Comparison of ENCODE assay signal across 22 cellular contexts in the genomic region with DNA sequence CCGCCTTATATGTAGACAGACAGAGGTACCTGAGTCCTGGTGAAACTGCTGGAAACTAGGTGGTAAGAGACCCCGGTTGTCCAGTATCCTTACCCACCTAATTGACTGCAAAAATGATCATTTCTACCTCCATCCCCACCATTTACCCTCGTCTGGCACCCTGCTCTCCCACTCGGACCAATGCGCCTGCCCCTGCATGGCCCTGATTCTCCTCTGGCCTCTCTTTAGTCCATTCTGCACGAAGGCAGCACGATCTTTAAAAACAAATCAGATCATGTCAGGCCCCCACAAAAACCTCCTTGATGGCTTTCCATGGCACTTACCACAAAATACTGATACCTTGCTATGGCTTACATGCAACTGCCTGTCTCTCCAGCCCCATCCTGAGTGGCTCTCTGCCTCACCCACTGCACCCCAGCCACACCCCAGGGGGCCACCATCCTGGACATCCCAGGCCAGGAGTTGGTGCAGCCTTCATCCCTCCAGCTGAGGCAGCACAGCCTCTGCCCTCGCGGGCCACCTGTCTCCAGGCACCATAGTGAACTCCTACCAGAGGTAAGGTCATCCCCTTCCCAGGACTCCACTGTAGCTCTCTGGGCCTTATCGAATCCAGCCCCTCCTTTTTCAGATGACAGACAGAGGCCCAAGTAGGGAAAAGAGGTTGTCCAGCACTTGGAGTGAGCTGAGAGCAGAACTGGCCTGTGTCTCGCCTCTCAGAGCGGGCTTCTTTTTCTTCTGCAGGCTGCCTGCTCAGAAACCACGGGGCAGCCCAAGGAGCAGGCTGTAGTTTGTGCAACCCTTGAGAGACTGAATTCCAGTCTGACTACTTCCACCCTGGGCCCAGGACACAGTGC. TPM values are rescaled to one million over a fixed set of nuclear protein-coding genes. Genes with fewer than 3 reads are reported as not detected.
DNase-seq lines count a peak whose midpoint lies in the region; ATAC-seq and TF ChIP-seq lines count a peak whose summit lies in the region.
"Had no signal": no experiment of that assay in that cellular context is flagged by ENCODE, and none has a peak within 500 bp of the region (broad histone marks: within the 10 kb centered on the region; RNA-seq: fewer than 3 reads in every experiment).

No MANE protein-coding gene starts in this region.

- DNase-seq in adrenal gland (peak in 5 of 7 donors; percentile 10 to 43 (median 19)), left lobe of liver (ENCODE audit: low spot score) (peak; percentile 18), osteoblast (ENCODE audit: insufficient read length, low spot score, missing footprints) (peak; percentile 60), upper lobe of right lung (peak; percentile 63), RWPE1 (ENCODE audit: low spot score) (no peak), NCI-H69 (lab: John Stamatoyannopoulos, UW) (no peak)
- no peak for DNase-seq in naive thymus-derived CD4-positive, alpha-beta T cell
- DNase-seq: activated CD4-positive, alpha-beta T cell treated with anti-CD3 and anti-CD28 coated beads for 36 hours; activated naive CD8-positive, alpha-beta T cell treated with anti-CD3 and anti-CD28 coated beads for 36 hours; brain microvascular endothelial cell; heart left ventricle; Kasumi-1; left ventricle myocardium superior; NCI-H1092 treated with DMSO at 0.1 percent for 48 hours; SW 1271 had no signal

- H3K27ac Mint-ChIP-seq in naive thymus-derived CD4-positive, alpha-beta T cell: no peak overlapping the region
- H3K27ac Mint-ChIP-seq: activated CD4-positive, alpha-beta T cell treated with anti-CD3 and anti-CD28 coated beads for 36 hours; activated naive CD8-positive, alpha-beta T cell treated with anti-CD3 and anti-CD28 coated beads for 36 hours had no signal

- no peaks in the 10 kb centered on the region for H3K4me1 Mint-ChIP-seq in naive thymus-derived CD4-positive, alpha-beta T cell
- H3K4me1 Mint-ChIP-seq: activated CD4-positive, alpha-beta T cell treated with anti-CD3 and anti-CD28 coated beads for 36 hours; activated naive CD8-positive, alpha-beta T cell treated with anti-CD3 and anti-CD28 coated beads for 36 hours; CD8-positive, alpha-beta memory T cell had no signal

- 89 to 92% (median 91%) methylated on average over 10 to 13 of the region's 13 CpGs for WGBS in adrenal gland, 4 donors

- TF ChIP-seq CTCF in adrenal gland (IDR thresholded peaks at IDR 0.05): no peak
- no peak for TF ChIP-seq CTCF in osteoblast (IDR thresholded peaks at IDR 0.05; ENCODE audit: extremely low read depth, low read depth, low read length)
- TF ChIP-seq CTCF in upper lobe of right lung (IDR thresholded peaks at IDR 0.05): no peak
- no peak for TF ChIP-seq CTCF in RWPE1 (conservative IDR thresholded peaks at IDR 0.05; ENCODE audit: low read depth)

- POLR2A ChIA-PET in naive thymus-derived CD4-positive, alpha-beta T cell (lab: Charles Lee): no interaction called here
- POLR2A ChIA-PET in RWPE1 (lab: Yijun Ruan, JAX; ENCODE audit: low non-redundant PET): no interaction called here

- H2AFZ ChIP-seq in osteoblast (ENCODE audit: low read length): no peak overlapping the region

- no peaks in the 10 kb centered on the region for H4K20me1 ChIP-seq in osteoblast (ENCODE audit: insufficient read depth, low read length)

- no peaks in the 10 kb centered on the region for H3K36me3 ChIP-seq in adrenal gland (replicated peaks in 1 of 2)
- H3K36me3 ChIP-seq in osteoblast (ENCODE audit: insufficient read depth, low read length): no peaks in the 10 kb centered on the region
- no peaks in the 10 kb centered on the region for H3K36me3 ChIP-seq in upper lobe of right lung
- no peaks in the 10 kb centered on the region for H3K36me3 ChIP-seq in naive thymus-derived CD4-positive, alpha-beta T cell (ENCODE audit: control insufficient read depth in 2 of 3, insufficient read depth in 3 of 3, low read length in 3 of 3)
- H3K36me3 ChIP-seq: brain microvascular endothelial cell, colonic mucosa, HAP-1, heart left ventricle, right atrium auricular region had no signal

- no peak overlapping the region for H3K4me3 Mint-ChIP-seq in naive thymus-derived CD4-positive, alpha-beta T cell
- H3K4me3 Mint-ChIP-seq: activated CD4-positive, alpha-beta T cell treated with anti-CD3 and anti-CD28 coated beads for 36 hours; activated naive CD8-positive, alpha-beta T cell treated with anti-CD3 and anti-CD28 coated beads for 36 hours; CD8-positive, alpha-beta memory T cell had no signal

- H3K4me3 ChIP-seq in adrenal gland (no peak overlapping the region), osteoblast (ENCODE audit: insufficient read depth, low read length) (no peak overlapping the region), upper lobe of right lung (no peak overlapping the region)
- H3K4me3 ChIP-seq in naive thymus-derived CD4-positive, alpha-beta T cell (ENCODE audit: low read length): no peak overlapping the region
- H3K4me3 ChIP-seq: colonic mucosa, HAP-1, heart left ventricle, right atrium auricular region had no signal

- no peaks in the 10 kb centered on the region for H3K9me3 ChIP-seq in adrenal gland (replicated peaks in 1 of 3)
- H3K9me3 ChIP-seq in osteoblast (ENCODE audit: low read depth, low read length): no peaks in the 10 kb centered on the region
- H3K9me3 ChIP-seq in upper lobe of right lung: no peaks in the 10 kb centered on the region
- no peaks in the 10 kb centered on the region for H3K9me3 ChIP-seq in naive thymus-derived CD4-positive, alpha-beta T cell (ENCODE audit: control insufficient read depth in 2 of 3, low read length in 3 of 3)
- H3K9me3 ChIP-seq: colonic mucosa, HAP-1, heart left ventricle, right atrium auricular region had no signal

- CTCF ChIA-PET in naive thymus-derived CD4-positive, alpha-beta T cell (lab: Charles Lee): no interaction called here
- CTCF ChIA-PET in RWPE1 (lab: Yijun Ruan, JAX): no interaction called here

- TF ChIP-seq POLR2A in adrenal gland (IDR thresholded peaks at IDR 0.05): no peak

- H3K9me3 Mint-ChIP-seq in naive thymus-derived CD4-positive, alpha-beta T cell: peaks cover 0 to 5% (median 0%) of the 10 kb centered on the region in 11 donors
- H3K9me3 Mint-ChIP-seq: activated naive CD8-positive, alpha-beta T cell treated with anti-CD3 and anti-CD28 coated beads for 36 hours had no signal

- H3K79me2 ChIP-seq in osteoblast (ENCODE audit: insufficient read depth, low read length): no peaks in the 10 kb centered on the region

- H3K27me3 ChIP-seq in adrenal gland: no peaks in the 10 kb centered on the region
- peaks cover 27% of the 10 kb centered on the region for H3K27me3 ChIP-seq in osteoblast (ENCODE audit: insufficient read depth, low read length)
- H3K27me3 ChIP-seq in upper lobe of right lung: no peaks in the 10 kb centered on the region
- H3K27me3 ChIP-seq in naive thymus-derived CD4-positive, alpha-beta T cell (ENCODE audit: control insufficient read depth in 2 of 2, insufficient read depth in 2 of 2, low read length in 2 of 2): no peaks in the 10 kb centered on the region
- H3K27me3 ChIP-seq: colonic mucosa, right atrium auricular region had no signal

- H3K27me3 Mint-ChIP-seq in naive thymus-derived CD4-positive, alpha-beta T cell: peaks cover 3 to 21% (median 9%) of the 10 kb centered on the region in 5 donors

- no peaks in the 10 kb centered on the region for H3K36me3 Mint-ChIP-seq in naive thymus-derived CD4-positive, alpha-beta T cell
- H3K36me3 Mint-ChIP-seq: activated naive CD8-positive, alpha-beta T cell treated with anti-CD3 and anti-CD28 coated beads for 36 hours; CD8-positive, alpha-beta memory T cell had no signal

- ATAC-seq in left lobe of liver (no peak), upper lobe of right lung (peak; percentile 85)
- ATAC-seq in naive thymus-derived CD4-positive, alpha-beta T cell: no peak
- ATAC-seq: activated CD4-positive, alpha-beta T cell treated with anti-CD3 and anti-CD28 coated beads for 36 hours had no signal

- intact Hi-C loops in adrenal gland (cut with DNase I) (no loop called here), upper lobe of right lung (cut with DNase I) (no loop called here)
- intact Hi-C loops in naive thymus-derived CD4-positive, alpha-beta T cell (cut with micrococcal nuclease): no loop called here

- peaks cover 34 to 51% of the 10 kb centered on the region in 2 donors for H3K4me1 ChIP-seq in adrenal gland (replicated peaks in 1 of 2)
- H3K4me1 ChIP-seq in osteoblast (ENCODE audit: insufficient read depth, low read length): no peaks in the 10 kb centered on the region
- peaks cover 15% of the 10 kb centered on the region for H3K4me1 ChIP-seq in upper lobe of right lung
- H3K4me1 ChIP-seq in naive thymus-derived CD4-positive, alpha-beta T cell (ENCODE audit: control insufficient read depth in 2 of 2, insufficient read depth in 2 of 2, low read length in 2 of 2): no peaks in the 10 kb centered on the region
- H3K4me1 ChIP-seq: colonic mucosa, HAP-1, heart left ventricle, right atrium auricular region had no signal

- H3K27ac ChIP-seq in adrenal gland: peak overlapping the region; percentile 88 to 97 (median 93)
- no peak overlapping the region for H3K27ac ChIP-seq in osteoblast (ENCODE audit: low read depth, low read length)
- peak overlapping the region; percentile 63 for H3K27ac ChIP-seq in upper lobe of right lung
- no peak overlapping the region for H3K27ac ChIP-seq in naive thymus-derived CD4-positive, alpha-beta T cell (ENCODE audit: low read depth, low read length)
- H3K27ac ChIP-seq in RWPE1: no peak overlapping the region
- H3K27ac ChIP-seq: brain microvascular endothelial cell, right atrium auricular region had no signal

- no peak overlapping the region for H3K4me2 ChIP-seq in osteoblast (ENCODE audit: insufficient read depth, low read length)

RNA-seq across cellular contexts. Expression of gene CIB4, which starts 12.3 kb away (rescaled TPM):
- total RNA-seq in adrenal gland (1 to 10 TPM in 6 of 8 donors, not detected in 2; 2.2 to 6.9 (median 3.5) TPM), left lobe of liver (not detected), osteoblast (not detected in 2 replicates), upper lobe of right lung (not detected)
- polyA plus RNA-seq in adrenal gland: 10 to 100 TPM in 1 of 3 donors, 1 to 10 TPM in 2; 3.3 to 10.1 (median 5.3) TPM
- total RNA-seq in naive thymus-derived CD4-positive, alpha-beta T cell: not detected
- not detected for polyA plus RNA-seq in naive thymus-derived CD4-positive, alpha-beta T cell
- total RNA-seq: activated CD4-positive, alpha-beta T cell treated with anti-CD3 and anti-CD28 coated beads for 36 hours; activated naive CD8-positive, alpha-beta T cell treated with anti-CD3 and anti-CD28 coated beads for 36 hours; CD8-positive, alpha-beta memory T cell; colonic mucosa; heart left ventricle; left ventricle myocardium superior; NCI-H460; osteocyte; right atrium auricular region; temporal lobe had no signal
- polyA plus RNA-seq: CD8-positive, alpha-beta memory T cell; heart left ventricle had no signal

RNA-seq across cellular contexts. Expression of gene KCNK3, which starts 39.1 kb away (rescaled TPM):
- total RNA-seq in adrenal gland: 100 to 1,000 TPM; 366 to 595 (median 455) TPM
- 100 to 1,000 TPM; 133 to 325 (median 160) TPM for polyA plus RNA-seq in adrenal gland
- total RNA-seq in left lobe of liver: 0.43 TPM
- total RNA-seq in osteoblast: not detected in 2 replicates
- total RNA-seq in upper lobe of right lung: 25.4 TPM
- not detected for total RNA-seq in naive thymus-derived CD4-positive, alpha-beta T cell
- not detected for polyA plus RNA-seq in naive thymus-derived CD4-positive, alpha-beta T cell
- total RNA-seq: activated CD4-positive, alpha-beta T cell treated with anti-CD3 and anti-CD28 coated beads for 36 hours; activated naive CD8-positive, alpha-beta T cell treated with anti-CD3 and anti-CD28 coated beads for 36 hours; CD8-positive, alpha-beta memory T cell had no signal
- polyA plus RNA-seq: CD8-positive, alpha-beta memory T cell had no signal

Comparison
In these comparisons a context has a peak if more than half of its experiments do, and no peak if none do; other contexts are left out.
1. DNase-seq: peak in adrenal gland (5 of 7), left lobe of liver (single experiment), osteoblast (single experiment) and upper lobe of right lung (single experiment); none in naive thymus-derived CD4-positive, alpha-beta T cell (0 of 9), RWPE1 (single experiment) and NCI-H69 (single experiment).
2. H3K27ac ChIP-seq: peak in adrenal gland (5 of 5) and upper lobe of right lung (single experiment); none in osteoblast (single experiment), naive thymus-derived CD4-positive, alpha-beta T cell (single experiment) and RWPE1 (single experiment).
3. RNA of gene KCNK3, which starts 39.1 kb away (total RNA-seq): 366 to 595 TPM in adrenal gland and 25.4 TPM in upper lobe of right lung (single experiment); 0.43 TPM in left lobe of liver (single experiment), not detected in osteoblast and not detected in naive thymus-derived CD4-positive, alpha-beta T cell; every median in the first group is over 10 times any median in the second.